ENCODE assay signal across 17 cellular contexts in the genomic region with DNA sequence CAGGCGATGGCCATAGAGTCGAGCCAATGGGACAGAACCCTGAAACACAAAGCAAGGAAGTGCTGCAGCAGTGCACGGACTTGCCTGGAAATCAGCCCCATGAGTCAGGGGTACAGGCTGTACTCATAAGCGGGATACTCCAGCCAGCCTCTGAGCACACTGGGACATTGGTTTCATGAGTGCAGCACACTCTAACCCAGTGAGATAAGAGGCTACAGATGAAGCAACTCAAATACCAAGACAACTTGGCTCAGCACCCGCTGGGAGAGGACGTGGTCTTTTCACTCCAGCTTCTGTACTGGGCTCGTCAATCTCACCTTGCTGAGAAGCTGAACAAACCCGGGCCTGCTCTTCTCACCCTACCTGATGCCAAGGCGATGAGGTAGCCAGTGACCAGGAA.
A peak's percentile ranks its signal among the peaks of the same experiment; 100 is the strongest.
DNase-seq lines count a peak whose midpoint lies in the region; ATAC-seq and TF ChIP-seq lines count a peak whose summit lies in the region.
"Had no signal": no experiment of that assay in that cellular context is flagged by ENCODE, and none has a peak within 500 bp of the region (broad histone marks: within the 10 kb centered on the region; RNA-seq: fewer than 3 reads in every experiment).

No MANE protein-coding gene starts in this region.

- CTCF ChIA-PET in activated naive CD4-positive, alpha-beta T cell treated with anti-CD3 and anti-CD28 coated beads, Interleukin-2, amount 10 ng/mL, durations not matched to agents 7 days and 5 days (lab: Charles Lee): no interaction called here

- peaks cover 0 to 9% of the 10 kb centered on the region in 2 donors for H3K27me3 ChIP-seq in tibial artery
- H3K27me3 ChIP-seq in Karpas-422 (ENCODE audit: low read length): no peaks in the 10 kb centered on the region

- no peaks in the 10 kb centered on the region for H3K36me3 ChIP-seq in tibial artery
- no peaks in the 10 kb centered on the region for H3K36me3 ChIP-seq in Karpas-422 (ENCODE audit: insufficient read depth, low read length)

- no peaks in the 10 kb centered on the region for H3K9me3 ChIP-seq in tibial artery
- no peaks in the 10 kb centered on the region for H3K9me3 ChIP-seq in Karpas-422 (ENCODE audit: low read length)

- H3K4me1 Mint-ChIP-seq in activated naive CD4-positive, alpha-beta T cell treated with anti-CD3 and anti-CD28 coated beads, Interleukin-2, amount 10 ng/mL, durations not matched to agents 7 days and 5 days: peaks cover 2% of the 10 kb centered on the region
- H3K4me1 Mint-ChIP-seq: activated CD4-positive, alpha-beta T cell treated with anti-CD3 and anti-CD28 coated beads for 36 hours; T-cell had no signal

- H3K9me2 ChIP-seq in Karpas-422 (replicated peaks; ENCODE audit: insufficient read depth, low read length): no peaks in the 10 kb centered on the region

- no peak overlapping the region for H3K4me3 Mint-ChIP-seq in activated naive CD4-positive, alpha-beta T cell treated with anti-CD3 and anti-CD28 coated beads, Interleukin-2, amount 10 ng/mL, durations not matched to agents 7 days and 5 days
- H3K4me3 Mint-ChIP-seq: activated CD4-positive, alpha-beta T cell treated with anti-CD3 and anti-CD28 coated beads for 36 hours; T-cell had no signal

- no peaks in the 10 kb centered on the region for H3K79me2 ChIP-seq in Karpas-422 (ENCODE audit: low read length)

- no peaks in the 10 kb centered on the region for H4K20me1 ChIP-seq in Karpas-422 (ENCODE audit: insufficient read depth, low read depth, low read length)

- DNase-seq in amniotic epithelial cell (ENCODE audit: low read depth) (peak; percentile 99), fibroblast of pulmonary artery (ENCODE audit: low read depth) (peak; percentile 97), mesenteric fat pad (ENCODE audit: low spot score) (peak; percentile 84), tibial artery (peak; percentile 79 to 81), NCI-H1105 (lab: John Stamatoyannopoulos, UW) (no peak), Karpas-422 (no peak)
- no peak for DNase-seq in activated naive CD4-positive, alpha-beta T cell treated with anti-CD3 and anti-CD28 coated beads, Interleukin-2, amount 10 ng/mL, durations not matched to agents 7 days and 5 days
- DNase-seq: activated CD4-positive, alpha-beta T cell treated with anti-CD3 and anti-CD28 coated beads for 36 hours; activated T-cell treated with anti-CD3 and anti-CD28 coated beads, Interleukin-2, amount 50 U/mL, for 1 hour; effector CD8-positive, alpha-beta T cell; hippocampal formation; stimulated activated CD4-positive, alpha-beta T cell treated with anti-CD3 and anti-CD28 coated beads, Interleukin-4, amount 100 ng/mL, for 4 hours; stimulated activated naive CD4-positive, alpha-beta T cell; T-cell had no signal

- H3K4me3 ChIP-seq in fibroblast of pulmonary artery (replicated peaks; ENCODE audit: low read depth, low read length): no peak overlapping the region
- no peak overlapping the region for H3K4me3 ChIP-seq in tibial artery
- no peak overlapping the region for H3K4me3 ChIP-seq in Karpas-422 (ENCODE audit: low read length)

- H3K36me3 Mint-ChIP-seq in activated naive CD4-positive, alpha-beta T cell treated with anti-CD3 and anti-CD28 coated beads, Interleukin-2, amount 10 ng/mL, durations not matched to agents 7 days and 5 days: no peaks in the 10 kb centered on the region
- H3K36me3 Mint-ChIP-seq: T-cell had no signal

- H2AFZ ChIP-seq in Karpas-422 (ENCODE audit: low read length): no peak overlapping the region

- H3K27ac ChIP-seq in tibial artery (no peak overlapping the region), Karpas-422 (ENCODE audit: low read length) (no peak overlapping the region)
- H3K27ac ChIP-seq: C4-2B had no signal

- H3K4me1 ChIP-seq in tibial artery (peaks cover 0 to 5% (median 0%) of the 10 kb centered on the region in 4 donors), Karpas-422 (ENCODE audit: low read length) (no peaks in the 10 kb centered on the region)

- ATAC-seq in GM21529 (IDR thresholded peaks at IDR 0.05; ENCODE audit: unreplicated experiment): no peak
- ATAC-seq: activated CD4-positive, alpha-beta T cell treated with anti-CD3 and anti-CD28 coated beads for 36 hours; HCT116; T-cell had no signal

- no peak overlapping the region for H3K27ac Mint-ChIP-seq in activated naive CD4-positive, alpha-beta T cell treated with anti-CD3 and anti-CD28 coated beads, Interleukin-2, amount 10 ng/mL, durations not matched to agents 7 days and 5 days
- H3K27ac Mint-ChIP-seq: activated CD4-positive, alpha-beta T cell treated with anti-CD3 and anti-CD28 coated beads for 36 hours; T-cell had no signal

- no peak overlapping the region for H3K9ac ChIP-seq in Karpas-422 (ENCODE audit: low read length)

- intact Hi-C loops in tibial artery (cut with DNase I; ENCODE audit: low total_unique reads): no loop called here

- no peak overlapping the region for H3K4me2 ChIP-seq in Karpas-422 (ENCODE audit: low read depth, low read length, poor library complexity, severe bottlenecking)

- no peaks in the 10 kb centered on the region for H3K9me3 Mint-ChIP-seq in activated naive CD4-positive, alpha-beta T cell treated with anti-CD3 and anti-CD28 coated beads, Interleukin-2, amount 10 ng/mL, durations not matched to agents 7 days and 5 days
- H3K9me3 Mint-ChIP-seq: T-cell had no signal

- peaks cover 28% of the 10 kb centered on the region for H3K27me3 Mint-ChIP-seq in activated naive CD4-positive, alpha-beta T cell treated with anti-CD3 and anti-CD28 coated beads, Interleukin-2, amount 10 ng/mL, durations not matched to agents 7 days and 5 days
- H3K27me3 Mint-ChIP-seq: T-cell had no signal

- TF ChIP-seq CTCF in fibroblast of pulmonary artery (IDR thresholded peaks at IDR 0.05; ENCODE audit: low read length, missing control alignments): no peak
- TF ChIP-seq CTCF in tibial artery (IDR thresholded peaks at IDR 0.05): no peak

Comparison
In these comparisons a context has a peak if more than half of its experiments do, and no peak if none do; other contexts are left out.
1. DNase-seq: peak in amniotic epithelial cell (single experiment), fibroblast of pulmonary artery (single experiment), mesenteric fat pad (single experiment) and tibial artery (2 of 2); none in NCI-H1105 (single experiment), activated naive CD4-positive, alpha-beta T cell treated with anti-CD3 and anti-CD28 coated beads, Interleukin-2, amount 10 ng/mL, durations not matched to agents 7 days and 5 days (single experiment) and Karpas-422 (single experiment).